ENCODE assay signal across 12 cellular contexts in the genomic region with DNA sequence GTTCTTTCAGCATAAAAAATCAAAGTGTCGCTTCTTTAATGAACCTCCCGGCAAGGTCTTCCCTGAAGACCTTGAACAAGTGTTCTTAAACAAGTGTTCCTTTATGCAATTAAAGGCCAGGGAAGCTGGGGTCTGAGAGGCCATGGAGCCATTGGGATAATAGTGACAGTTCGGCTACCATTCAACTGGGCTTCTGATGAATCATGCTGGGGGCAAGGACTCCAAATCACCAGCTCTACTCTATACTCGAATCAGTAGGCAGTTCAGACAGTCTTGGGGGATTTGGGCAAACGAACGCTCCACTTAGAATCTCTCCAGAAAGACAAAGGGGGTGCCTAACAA. TPM values are rescaled to one million over a fixed set of nuclear protein-coding genes. Genes with fewer than 3 reads are reported as not detected.
A peak's percentile ranks its signal among the peaks of the same experiment; 100 is the strongest.
DNase-seq lines count a peak whose midpoint lies in the region; ATAC-seq and TF ChIP-seq lines count a peak whose summit lies in the region.
"Had no signal": no experiment of that assay in that cellular context is flagged by ENCODE, and none has a peak within 500 bp of the region (broad histone marks: within the 10 kb centered on the region; RNA-seq: fewer than 3 reads in every experiment).

No MANE protein-coding gene starts in this region.

- no peak overlapping the region for H3K4ac ChIP-seq in trophoblast cell (ENCODE audit: low read depth, low read length)

- H2BK120ac ChIP-seq in trophoblast cell (ENCODE audit: insufficient read depth, low read length, poor library complexity): peak overlapping the region; percentile 90

- H3K18ac ChIP-seq in trophoblast cell (ENCODE audit: low read length): peak overlapping the region; percentile 57

- no peak overlapping the region for H3K9ac ChIP-seq in trophoblast cell (ENCODE audit: low read length)

- H3K9me3 ChIP-seq in CD8-positive, alpha-beta T cell (ENCODE audit: low read length): no peaks in the 10 kb centered on the region
- no peaks in the 10 kb centered on the region for H3K9me3 ChIP-seq in esophagus (ENCODE audit: control insufficient read depth in 2 of 2, insufficient read depth in 1 of 2, low read depth in 1 of 2, low read length in 1 of 2)
- H3K9me3 ChIP-seq in trophoblast cell (ENCODE audit: insufficient read depth, low read depth, low read length): no peaks in the 10 kb centered on the region
- no peaks in the 10 kb centered on the region for H3K9me3 ChIP-seq in SJCRH30 (replicated peaks)
- H3K9me3 ChIP-seq: heart left ventricle, mucosa of descending colon had no signal

- H3K23ac ChIP-seq in trophoblast cell (ENCODE audit: low read length): no peak overlapping the region

- H3K4me2 ChIP-seq in trophoblast cell (ENCODE audit: low read length): peak overlapping the region; percentile 20

- WGBS in esophagus, 2 donors: 67 to 68% methylated on average over 6 of the region's 6 CpGs
- WGBS in trophoblast cell (ENCODE audit: extremely low coverage, insufficient coverage, insufficient read length): no CpG with 5 or more reads among the region's 6 CpGs

- no peaks in the 10 kb centered on the region for H3K27me3 Mint-ChIP-seq in CD8-positive, alpha-beta T cell (ENCODE audit: low read depth)
- H3K27me3 Mint-ChIP-seq: activated naive CD8-positive, alpha-beta T cell treated with anti-CD3 and anti-CD28 coated beads, Interleukin-2, amount 10 ng/mL, durations not matched to agents 7 days and 5 days had no signal

- H3K36me3 ChIP-seq in CD8-positive, alpha-beta T cell (ENCODE audit: insufficient read depth, low read length): no peaks in the 10 kb centered on the region
- H3K36me3 ChIP-seq in esophagus (ENCODE audit: control insufficient read depth in 2 of 2, insufficient read depth in 2 of 2, low read length in 1 of 2): no peaks in the 10 kb centered on the region
- no peaks in the 10 kb centered on the region for H3K36me3 ChIP-seq in trophoblast cell (ENCODE audit: control insufficient read depth in 1 of 2, insufficient read depth in 2 of 2, low read length in 2 of 2)
- no peaks in the 10 kb centered on the region for H3K36me3 ChIP-seq in SJCRH30
- H3K36me3 ChIP-seq: heart left ventricle had no signal

- no peaks in the 10 kb centered on the region for H3K36me3 Mint-ChIP-seq in CD8-positive, alpha-beta T cell
- H3K36me3 Mint-ChIP-seq: activated naive CD8-positive, alpha-beta T cell treated with anti-CD3 and anti-CD28 coated beads, Interleukin-2, amount 10 ng/mL, durations not matched to agents 7 days and 5 days had no signal

- intact Hi-C loops in CD8-positive, alpha-beta T cell (cut with DNase I, micrococcal nuclease): loop anchor here (1.0 to 10.0 kb wide), 6 partner anchors 15 to 251 kb away; a partner anchor contains a TSS

- H3K4me1 ChIP-seq in CD8-positive, alpha-beta T cell (ENCODE audit: insufficient read depth, low read length): peaks cover 58% of the 10 kb centered on the region
- H3K4me1 ChIP-seq in esophagus (ENCODE audit: control insufficient read depth in 2 of 2, insufficient read depth in 2 of 2, low read length in 1 of 2) (peaks cover 0 to 14% of the 10 kb centered on the region in 2 donors), trophoblast cell (ENCODE audit: control insufficient read depth in 1 of 2, insufficient read depth in 2 of 2, low read length in 2 of 2) (peaks cover 36 to 47% of the 10 kb centered on the region in 2 experiments), SJCRH30 (peaks cover 31% of the 10 kb centered on the region)

- H3K4me3 Mint-ChIP-seq in CD8-positive, alpha-beta T cell: no peak overlapping the region
- H3K4me3 Mint-ChIP-seq: activated naive CD8-positive, alpha-beta T cell treated with anti-CD3 and anti-CD28 coated beads, Interleukin-2, amount 10 ng/mL, durations not matched to agents 7 days and 5 days had no signal

- no peak for ATAC-seq in CD8-positive, alpha-beta T cell
- no peak for ATAC-seq in HG02981 (IDR thresholded peaks at IDR 0.05; ENCODE audit: unreplicated experiment)

- no peak overlapping the region for H3K27ac Mint-ChIP-seq in CD8-positive, alpha-beta T cell
- H3K27ac Mint-ChIP-seq: activated naive CD8-positive, alpha-beta T cell treated with anti-CD3 and anti-CD28 coated beads, Interleukin-2, amount 10 ng/mL, durations not matched to agents 7 days and 5 days had no signal

- peak overlapping the region; percentile 89 for H4K91ac ChIP-seq in trophoblast cell (ENCODE audit: low read depth, low read length)

- peak overlapping the region; percentile 54 for H2BK5ac ChIP-seq in trophoblast cell (ENCODE audit: low read depth, low read length, poor library complexity)

- H2BK12ac ChIP-seq in trophoblast cell (ENCODE audit: low read length): peak overlapping the region; percentile 59

- peak overlapping the region; percentile 77 for H3K27ac ChIP-seq in CD8-positive, alpha-beta T cell (ENCODE audit: low read depth, low read length)
- H3K27ac ChIP-seq in esophagus (ENCODE audit: low read depth in 2 of 2, low read length in 1 of 2) (peak overlapping the region; percentile 85 to 96), trophoblast cell (ENCODE audit: low read depth, low read length) (peak overlapping the region; percentile 97), SJCRH30 (no peak overlapping the region)

- peak overlapping the region; percentile 62 for H3K14ac ChIP-seq in trophoblast cell (ENCODE audit: low read length)

- CTCF ChIA-PET in CD8-positive, alpha-beta T cell (lab: Charles Lee): interaction anchor here (1.2 to 1.6 kb wide), 6 partner anchors 12 to 119 kb away, joined by 3 to 6 read pairs (median 4); no protein-coding TSS in a partner anchor

- peak overlapping the region; percentile 7 for H3K4me3 ChIP-seq in CD8-positive, alpha-beta T cell (ENCODE audit: low read depth, low read length)
- no peak overlapping the region for H3K4me3 ChIP-seq in esophagus (ENCODE audit: low read depth in 1 of 2, low read length in 2 of 2)
- no peak overlapping the region for H3K4me3 ChIP-seq in trophoblast cell (ENCODE audit: low read depth, low read length)
- no peak overlapping the region for H3K4me3 ChIP-seq in SJCRH30
- H3K4me3 ChIP-seq: mucosa of descending colon had no signal

- H2AFZ ChIP-seq in trophoblast cell (ENCODE audit: insufficient read depth, low read length, poor library complexity): no peak overlapping the region

- no peaks in the 10 kb centered on the region for H3K27me3 ChIP-seq in CD8-positive, alpha-beta T cell (ENCODE audit: insufficient read depth, low read length)
- H3K27me3 ChIP-seq in esophagus (ENCODE audit: control insufficient read depth in 1 of 2, insufficient read depth in 2 of 2, low read length in 2 of 2) (no peaks in the 10 kb centered on the region), trophoblast cell (ENCODE audit: insufficient read depth, low read length) (no peaks in the 10 kb centered on the region), SJCRH30 (no peaks in the 10 kb centered on the region)
- H3K27me3 ChIP-seq: heart left ventricle had no signal

- no peaks in the 10 kb centered on the region for H3K9me3 Mint-ChIP-seq in CD8-positive, alpha-beta T cell
- H3K9me3 Mint-ChIP-seq: activated naive CD8-positive, alpha-beta T cell treated with anti-CD3 and anti-CD28 coated beads, Interleukin-2, amount 10 ng/mL, durations not matched to agents 7 days and 5 days had no signal

- POLR2A ChIA-PET in CD8-positive, alpha-beta T cell (lab: Charles Lee): interaction anchor here (0.6 to 5.4 kb wide), 9 partner anchors 15 to 146 kb away, joined by 3 to 115 read pairs (median 4); a partner anchor contains a TSS

- no peak for TF ChIP-seq CTCF in CD8-positive, alpha-beta T cell (IDR thresholded peaks at IDR 0.05)

- H3K79me2 ChIP-seq in trophoblast cell (ENCODE audit: control insufficient read depth, insufficient read depth, low read length, poor library complexity): peaks cover 10% of the 10 kb centered on the region

- H4K8ac ChIP-seq in trophoblast cell (ENCODE audit: low read depth, low read length): peak overlapping the region; percentile 52

- H3K4me1 Mint-ChIP-seq in CD8-positive, alpha-beta T cell (ENCODE audit: low read depth): peaks cover 41% of the 10 kb centered on the region

- no peak overlapping the region for H2AK5ac ChIP-seq in trophoblast cell (ENCODE audit: low read length)

- H3K79me1 ChIP-seq in trophoblast cell (ENCODE audit: low read length): peaks cover 44% of the 10 kb centered on the region

- no peak for DNase-seq in CD8-positive, alpha-beta T cell
- DNase-seq in NCI-H460 (ENCODE audit: extremely low read depth, low read depth) (peak; percentile 21), trophoblast cell (no peak), kidney glomerular epithelial cell (lab: John Stamatoyannopoulos, UW) (no peak), SJCRH30 (no peak)
- no peak for DNase-seq in activated T-cell treated with anti-CD3 and anti-CD28 coated beads, Interleukin-2, amount 50 U/mL, for 48 hours
- DNase-seq: NCI-H526 treated with DMSO at 0.1 percent for 48 hours had no signal

- H4K12ac ChIP-seq in trophoblast cell (ENCODE audit: low read depth, low read length): no peak overlapping the region

RNA-seq across cellular contexts. Expression of a gene that starts 34.7 kb away (rescaled TPM):
- 100 to 1,000 TPM; 626 to 627 TPM for total RNA-seq in CD8-positive, alpha-beta T cell
- total RNA-seq in NCI-H460 (2014; rRNA removed; shearing (Covaris generic)): 198 and 231 TPM in 2 replicates
- polyA plus RNA-seq in NCI-H460 (2014; cell fraction: nucleus; rRNA removed): 220 and 261 TPM in 2 replicates
- 100 to 1,000 TPM; 211 to 257 TPM for polyA plus RNA-seq in esophagus
- 490 and 492 TPM in 2 replicates for polyA plus RNA-seq in trophoblast cell (2013)
- 41.9 and 44.6 TPM in 2 replicates for total RNA-seq in SJCRH30 (2014; rRNA removed; shearing (Covaris generic))
